9 cellular contexts compared by ENCODE assay signal in the genomic region with DNA sequence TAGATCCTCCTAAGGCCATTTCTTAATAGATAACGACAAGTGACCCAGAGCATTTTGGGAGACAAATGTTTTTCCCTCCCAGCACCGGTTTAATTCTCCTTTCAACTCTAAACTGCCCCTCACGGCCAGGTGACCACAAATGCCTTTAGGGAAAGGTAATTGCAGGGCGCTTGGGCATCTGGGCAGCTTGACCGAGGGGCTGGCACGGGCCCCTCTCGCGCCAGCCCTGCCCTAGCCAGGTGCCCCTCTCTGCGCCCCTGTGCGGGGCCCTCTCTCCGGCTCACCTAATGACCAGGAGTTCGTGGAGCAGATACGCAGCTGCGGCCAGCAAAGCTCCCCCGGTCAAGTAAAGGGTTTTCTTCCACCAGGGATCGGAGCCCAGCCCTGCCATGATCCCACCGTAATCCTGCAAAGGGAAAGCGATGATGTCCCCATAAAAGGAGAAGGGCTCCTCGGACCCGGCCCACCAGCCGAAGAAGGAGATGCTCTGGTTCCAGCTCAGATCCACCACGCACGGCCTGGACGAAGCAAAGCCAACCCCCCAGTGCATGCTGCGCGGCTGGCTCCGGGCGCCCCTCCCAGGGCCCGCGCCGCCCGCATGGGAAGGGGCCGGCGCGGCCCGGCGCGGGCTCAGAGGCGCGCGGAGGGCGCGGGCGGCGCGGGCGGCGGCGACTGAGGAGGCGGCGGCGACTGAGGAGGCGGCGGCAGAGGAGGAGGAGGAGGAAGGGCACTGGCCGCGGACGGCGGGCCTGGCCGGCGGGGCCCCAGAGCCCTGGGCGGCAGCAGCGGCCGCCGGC. TPM values are rescaled to one million over a fixed set of nuclear protein-coding genes. Genes with fewer than 3 reads are reported as not detected.
A peak's percentile ranks its signal among the peaks of the same experiment; 100 is the strongest.
DNase-seq lines count a peak whose midpoint lies in the region; ATAC-seq, FAIRE-seq and TF ChIP-seq lines count a peak whose summit lies in the region.
"Had no signal": no experiment of that assay in that cellular context is flagged by ENCODE, and none has a peak within 500 bp of the region (broad histone marks: within the 10 kb centered on the region; RNA-seq: fewer than 3 reads in every experiment).

No MANE protein-coding gene starts in this region.

- POLR2A ChIA-PET in PC-9 (lab: Charles Lee; ENCODE audit: unreplicated experiment) = no interaction called here

- H3K4me1 ChIP-seq in GM23338 (ENCODE audit: insufficient read depth) (peaks cover 27% of the 10 kb centered on the region), PC-9 (replicated peaks; ENCODE audit: insufficient read depth) (peaks cover 12% of the 10 kb centered on the region), esophagus squamous epithelium (peaks cover 0 to 24% (median 0%) of the 10 kb centered on the region in 3 donors), pancreas (peaks cover 0 to 6% (median 0%) of the 10 kb centered on the region in 3 donors)

- BruUV-seq in PC-9 (replicated peaks; lab: Mats Ljungman, UMichigan) = no TSS peak

- H3K4me3 ChIP-seq in GM23338 (peak overlapping the region; percentile 56), PC-9 (peak overlapping the region; percentile 81), esophagus squamous epithelium (peak overlapping the region; percentile 44 to 78 (median 72)), pancreas (peak overlapping the region; percentile 45 to 78 (median 77))

- H3K4me1 Mint-ChIP-seq in GM23338 = peaks cover 31% of the 10 kb centered on the region

- H3F3A ChIP-seq in GM23338 (replicated peaks; ENCODE audit: low read depth) = no peaks in the 10 kb centered on the region
- H3F3A ChIP-seq in PC-9 (ENCODE audit: insufficient read depth, low read depth) = no peaks in the 10 kb centered on the region

- 2 to 10% methylated on average over 9 to 24 of the region's 64 CpGs for WGBS in esophagus squamous epithelium, 2 donors
- WGBS in pancreas, 2 donors = 9 to 17% methylated on average over 32 to 64 of the region's 64 CpGs

- peak; percentile 67 for DNase-seq in G401 (ENCODE audit: low spot score)
- DNase-seq in GM23338 (ENCODE audit: low spot score) = peak; percentile 62
- DNase-seq in PC-9 = no peak
- no peak for DNase-seq in esophagus squamous epithelium (lab: John Stamatoyannopoulos, UW)
- peak in 4 of 6 donors; percentile 6 to 65 (median 32) for DNase-seq in pancreas
- DNase-seq in RKO (ENCODE audit: low spot score) = no peak
- no peak for DNase-seq in activated CD4-positive, alpha-beta T cell treated with anti-CD3 and anti-CD28 coated beads, Interleukin-2, amount 50 U/mL, for 4 hours

- ATAC-seq in GM23338 = peak; percentile 55
- ATAC-seq in pancreas = peak in 3 of 4 donors; percentile 24 to 51 (median 38)
- ATAC-seq in HG02870 (IDR thresholded peaks at IDR 0.05; ENCODE audit: unreplicated experiment) = no peak

- H3K27me3 ChIP-seq in GM23338 (ENCODE audit: insufficient read depth) (peaks cover 12% of the 10 kb centered on the region; the same call in 1 of the 2 replicates), PC-9 (ENCODE audit: insufficient read depth, low read depth) (no peaks in the 10 kb centered on the region), esophagus squamous epithelium (peaks cover 0 to 48% (median 0%) of the 10 kb centered on the region in 4 donors), pancreas (no peaks in the 10 kb centered on the region)

- no peak overlapping the region for H3K27ac ChIP-seq in GM23338 (ENCODE audit: low read depth)
- H3K27ac ChIP-seq in PC-9 = no peak overlapping the region
- peak overlapping the region; percentile 56 to 88 (median 79) for H3K27ac ChIP-seq in esophagus squamous epithelium
- H3K27ac ChIP-seq in pancreas = peak overlapping the region in 2 of 4 donors; percentile 58 to 72
- H3K27ac ChIP-seq: neutrophil had no signal

- CTCF ChIA-PET in PC-9 (lab: Charles Lee) = interaction anchor here (2.1 kb wide), 1 partner anchor 19 kb away, joined by 7 read pairs; no protein-coding TSS in a partner anchor

- H3K27ac Mint-ChIP-seq in GM23338 = peak overlapping the region; percentile 93

- 0 out of 2 replicates have a peak, but pooled peaks cover under 1% of the 10 kb centered on the region for H3K79me2 ChIP-seq in GM23338 (replicated peaks; ENCODE audit: insufficient read depth)
- no peaks in the 10 kb centered on the region for H3K79me2 ChIP-seq in PC-9 (ENCODE audit: low read depth)

- H3K36me3 Mint-ChIP-seq in GM23338 (ENCODE audit: low read depth) = no peaks in the 10 kb centered on the region

- no peaks in the 10 kb centered on the region for H3K9me2 ChIP-seq in GM23338 (ENCODE audit: insufficient read depth)
- H3K9me2 ChIP-seq in PC-9 (ENCODE audit: insufficient read depth) = no peaks in the 10 kb centered on the region

- H2AFZ ChIP-seq in GM23338 (peak overlapping the region; percentile 89), PC-9 (no peak overlapping the region; the same call in 1 of the 2 replicates)

- TF ChIP-seq POLR2A in esophagus squamous epithelium (IDR thresholded peaks at IDR 0.05) = no peak

- in situ Hi-C loops in G401 (cut with HindIII; ENCODE audit: low sequenced_read_pairs) = no loop called here

- intact Hi-C loops in PC-9 (cut with micrococcal nuclease; ENCODE audit: unreplicated experiment) = loop anchor here (1.0 kb wide), 1 partner anchor 45 kb away; the partner anchor contains the start of gene COQ3
- intact Hi-C loops in esophagus squamous epithelium (cut with DNase I) = no loop called here
- intact Hi-C loops in pancreas (cut with DNase I) = no loop called here

- H3K36me3 ChIP-seq in GM23338 (ENCODE audit: insufficient read depth) = no peaks in the 10 kb centered on the region
- H3K36me3 ChIP-seq in PC-9 (ENCODE audit: low read depth) = no peaks in the 10 kb centered on the region
- H3K36me3 ChIP-seq in esophagus squamous epithelium = no peaks in the 10 kb centered on the region
- H3K36me3 ChIP-seq in pancreas = no peaks in the 10 kb centered on the region
- H3K36me3 ChIP-seq: neutrophil had no signal

- peak overlapping the region; percentile 96 for H3K4me2 ChIP-seq in GM23338
- H3K4me2 ChIP-seq in PC-9 = peak overlapping the region; percentile 91

- no peaks in the 10 kb centered on the region for H4K20me1 ChIP-seq in GM23338 (replicated peaks; ENCODE audit: insufficient read depth)
- no peaks in the 10 kb centered on the region for H4K20me1 ChIP-seq in PC-9 (ENCODE audit: insufficient read depth)

- no peak for TF ChIP-seq CTCF in GM23338 (conservative IDR thresholded peaks at IDR 0.05; ENCODE audit: low read depth in 2 of 2)
- no peak for TF ChIP-seq CTCF in PC-9 (conservative IDR thresholded peaks at IDR 0.05)
- TF ChIP-seq CTCF in esophagus squamous epithelium (IDR thresholded peaks at IDR 0.05) = no peak
- TF ChIP-seq CTCF in pancreas (IDR thresholded peaks at IDR 0.05) = no peak

- no peaks in the 10 kb centered on the region for H3K9me3 Mint-ChIP-seq in GM23338

- H3K9me3 ChIP-seq in PC-9 (ENCODE audit: insufficient read depth, low read depth) (no peaks in the 10 kb centered on the region), esophagus squamous epithelium (no peaks in the 10 kb centered on the region), pancreas (no peaks in the 10 kb centered on the region)
- H3K9me3 ChIP-seq: neutrophil had no signal

- H3K27me3 Mint-ChIP-seq in GM23338 (ENCODE audit: insufficient read depth, low read depth, poor library complexity) = peaks cover 12% of the 10 kb centered on the region

- FAIRE-seq in pancreas (lab: Jason Lieb, UNC) = no peak

- peak overlapping the region; percentile 90 for H3K4me3 Mint-ChIP-seq in GM23338

TF ChIP-seq in GM23338, 12 proteins besides CTCF, POLR2A, EP300 and RAD21 (continues in another document):
- TF ChIP-seq POLR2AphosphoS5 (IDR thresholded peaks at IDR 0.05; ENCODE audit: low read depth) (no peak), EZH2 (IDR thresholded peaks at IDR 0.05; ENCODE audit: low read depth, unreplicated experiment) (no peak), ZNF331 (CRISPR knock-in tag; IDR thresholded peaks at IDR 0.05; ENCODE audit: low read depth) (no peak), EZH2phosphoT487 (IDR thresholded peaks at IDR 0.05; ENCODE audit: unreplicated experiment) (no peak), ZNF114 (CRISPR knock-in tag; IDR thresholded peaks at IDR 0.05) (no peak)

RNA-seq across cellular contexts. Expression of gene FAXC, which starts 0.5 kb away (rescaled TPM):
- 0.71 and 2.3 TPM in 2 replicates for total RNA-seq in G401 (2014; rRNA removed; shearing (Covaris generic))
- 10.5 and 18.3 TPM in 2 replicates for total RNA-seq in GM23338 (2014; rRNA removed; shearing (Covaris generic))
- 15.2 and 15.7 TPM in 2 replicates for polyA plus RNA-seq in GM23338 (2016; fragmentation: Nextera tagmentation; extraction: Ambion mirVana)
- 3.3 and 4.2 TPM in 2 replicates for total RNA-seq in PC-9 (2021)
- total RNA-seq in esophagus squamous epithelium = 10 to 100 TPM in 1 of 4 donors, 1 to 10 TPM in 3; 1.3 to 10.7 (median 4.6) TPM
- total RNA-seq in pancreas = 1 to 10 TPM in 5 of 6 donors, under 1 TPM in 1; 0.60 to 3.4 (median 1.7) TPM
- 1 to 10 TPM; 2.9 to 6.3 TPM for polyA plus RNA-seq in pancreas

RNA-seq across cellular contexts. Expression of gene COQ3, which starts 45.0 kb away (rescaled TPM):
- 10.5 and 14.0 TPM in 2 replicates for total RNA-seq in G401 (2014; rRNA removed; shearing (Covaris generic))
- total RNA-seq in GM23338 (2014; rRNA removed; shearing (Covaris generic)) = 10.6 and 11.8 TPM in 2 replicates
- 22.5 and 24.9 TPM in 2 replicates for polyA plus RNA-seq in GM23338 (2016; fragmentation: Nextera tagmentation; extraction: Ambion mirVana)
- 10.9 and 14.4 TPM in 2 replicates for total RNA-seq in PC-9 (2021)
- 10 to 100 TPM in 2 of 4 donors, 1 to 10 TPM in 2; 5.7 to 11.5 (median 9.0) TPM for total RNA-seq in esophagus squamous epithelium
- total RNA-seq in pancreas = 1 to 10 TPM; 1.1 to 4.1 (median 3.0) TPM
- polyA plus RNA-seq in pancreas = 10 to 100 TPM in 1 of 2 donors, 1 to 10 TPM in 1; 6.4 to 10.8 TPM

Comparison
In these comparisons a context has a peak if more than half of its experiments do, and no peak if none do; other contexts are left out.
1. DNase-seq: peak in G401 (single experiment), GM23338 (single experiment) and pancreas (4 of 6); none in PC-9 (0 of 2), esophagus squamous epithelium (single experiment), RKO (single experiment) and activated CD4-positive, alpha-beta T cell treated with anti-CD3 and anti-CD28 coated beads, Interleukin-2, amount 50 U/mL, for 4 hours (0 of 2).
2. H3K27ac ChIP-seq: peak in esophagus squamous epithelium (4 of 4); none in GM23338 (single experiment) and PC-9 (single experiment).
3. Peak in every context shown above with its lines, with median percentiles within 50 percentile points of each other: H3K4me3 ChIP-seq.